In genomic region chr1:121397101-121397500, GRCh38 we compare ENCODE assay signal across 8 cellular contexts.
DNase-seq lines count a peak whose midpoint lies in the region; ATAC-seq, FAIRE-seq and TF ChIP-seq lines count a peak whose summit lies in the region.
"Not testable (repeated sequence)": the region's sequence is repeated elsewhere in the genome, so short reads cannot be mapped to it uniquely, and the experiment has no call there.

No MANE protein-coding gene starts in this region.

- peak overlapping the region; percentile 60 for H3K9ac ChIP-seq in astrocyte (ENCODE audit: low read length)
- H3K9ac ChIP-seq in keratinocyte (ENCODE audit: control insufficient read depth, extremely low read depth, insufficient read depth, low read length), result not testable (repeated sequence)

- CTCF ChIA-PET in WTC11 (lab: Charles Lee), result not testable (repeated sequence)

- peak overlapping the region in 3 of 4 donors; percentile 73 to 92 (median 87) for H3K4me3 Mint-ChIP-seq in CD4-positive, CD25-positive, alpha-beta regulatory T cell
- H3K4me3 Mint-ChIP-seq in WTC11, result peak overlapping the region; percentile 73
- peak overlapping the region; percentile 84 for H3K4me3 Mint-ChIP-seq in astrocyte (ENCODE audit: unreplicated experiment)

- not testable (repeated sequence) for H4K20me1 ChIP-seq in astrocyte (ENCODE audit: insufficient read depth, low read length); keratinocyte (ENCODE audit: control insufficient read depth, extremely low read depth, insufficient read depth, low read length)

- intact Hi-C loops in pancreas (cut with DNase I); testis (cut with DNase I; ENCODE audit: low total_unique reads): not testable (repeated sequence)

- peaks cover 4 to 26% (median 10%) of the 10 kb centered on the region in 4 donors for H3K4me1 Mint-ChIP-seq in CD4-positive, CD25-positive, alpha-beta regulatory T cell
- peaks cover 15% of the 10 kb centered on the region for H3K4me1 Mint-ChIP-seq in WTC11
- H3K4me1 Mint-ChIP-seq in astrocyte (ENCODE audit: low read depth, unreplicated experiment), result not testable (repeated sequence)

- peaks cover 13% of the 10 kb centered on the region for H3K36me3 Mint-ChIP-seq in CD4-positive, CD25-positive, alpha-beta regulatory T cell
- H3K36me3 Mint-ChIP-seq in WTC11 (peaks cover 18% of the 10 kb centered on the region), astrocyte (ENCODE audit: low read depth, unreplicated experiment) (peaks cover 16% of the 10 kb centered on the region)

- H3K27me3 ChIP-seq in CD4-positive, CD25-positive, alpha-beta regulatory T cell (ENCODE audit: control insufficient read depth, insufficient read depth, low read length); astrocyte (ENCODE audit: insufficient read depth, low read length); keratinocyte (ENCODE audit: control insufficient read depth, extremely low read depth, insufficient read depth, low read length); pancreas; testis: not testable (repeated sequence)

- WGBS in pancreas, 2 donors, result 55 to 72% methylated on average over 5 to 17 of the region's 22 CpGs
- 51 to 80% methylated on average over 1 to 7 of the region's 22 CpGs for WGBS in testis, 2 donors

- H3K9me3 ChIP-seq in CD4-positive, CD25-positive, alpha-beta regulatory T cell (ENCODE audit: control insufficient read depth in 2 of 2, low read length in 2 of 2); astrocyte (ENCODE audit: insufficient read depth, low read depth, low read length); keratinocyte (ENCODE audit: control insufficient read depth, low read depth, low read length); pancreas; testis: not testable (repeated sequence)

- H3K79me2 ChIP-seq in astrocyte (ENCODE audit: insufficient read depth, low read length); keratinocyte (ENCODE audit: control insufficient read depth, insufficient read depth, low read length): not testable (repeated sequence)

- not testable (repeated sequence) for H3K4me1 ChIP-seq in CD4-positive, CD25-positive, alpha-beta regulatory T cell (ENCODE audit: control insufficient read depth, insufficient read depth, low read length, poor library complexity, severe bottlenecking); astrocyte (ENCODE audit: insufficient read depth, low read length); keratinocyte (ENCODE audit: control insufficient read depth, extremely low read depth, insufficient read depth, low read length); pancreas; testis

- peaks cover 0 to 17% (median 14%) of the 10 kb centered on the region in 7 donors for H3K9me3 Mint-ChIP-seq in CD4-positive, CD25-positive, alpha-beta regulatory T cell
- H3K9me3 Mint-ChIP-seq in WTC11, result peaks cover 18% of the 10 kb centered on the region
- H3K9me3 Mint-ChIP-seq in astrocyte (ENCODE audit: unreplicated experiment), result peaks cover 15% of the 10 kb centered on the region

- H3K27me3 Mint-ChIP-seq in CD4-positive, CD25-positive, alpha-beta regulatory T cell, result peaks cover 15% of the 10 kb centered on the region
- H3K27me3 Mint-ChIP-seq in WTC11 (ENCODE audit: low read depth), result peaks cover 41% of the 10 kb centered on the region
- not testable (repeated sequence) for H3K27me3 Mint-ChIP-seq in astrocyte (ENCODE audit: low read depth, unreplicated experiment)

- not testable (repeated sequence) for H3K9me1 ChIP-seq in keratinocyte (ENCODE audit: control insufficient read depth, extremely low read depth, insufficient read depth, low read length)

- not testable (repeated sequence) for TF ChIP-seq CTCF in WTC11 (IDR thresholded peaks at IDR 0.05); astrocyte (IDR thresholded peaks at IDR 0.05; ENCODE audit: insufficient read depth, low read depth, low read length); epithelial cell of esophagus (IDR thresholded peaks at IDR 0.05; ENCODE audit: insufficient read depth, low read depth, low read length, missing control alignments); keratinocyte (optimal IDR thresholded peaks at IDR 0.05 in 1 of 3, IDR thresholded peaks at IDR 0.05 in 1 of 3, conservative IDR thresholded peaks at IDR 0.05 in 1 of 3; ENCODE audit: extremely low read depth in 1 of 3, insufficient read depth in 2 of 3, low read length in 3 of 3); pancreas (IDR thresholded peaks at IDR 0.05); testis (IDR thresholded peaks at IDR 0.05)

- POLR2A ChIA-PET in WTC11 (lab: Charles Lee), result not testable (repeated sequence)

- peak overlapping the region; percentile 73 for H3K4me2 ChIP-seq in astrocyte (ENCODE audit: low read length)
- not testable (repeated sequence) for H3K4me2 ChIP-seq in keratinocyte (ENCODE audit: control insufficient read depth, extremely low read depth, insufficient read depth, low read depth, low read length)

- peak overlapping the region in 1 of 3 donors; percentile 78 for H3K27ac Mint-ChIP-seq in CD4-positive, CD25-positive, alpha-beta regulatory T cell
- not testable (repeated sequence) for H3K27ac Mint-ChIP-seq in WTC11; astrocyte (ENCODE audit: unreplicated experiment)

- FAIRE-seq in astrocyte (lab: Jason Lieb, UNC); keratinocyte (lab: Jason Lieb, UNC); pancreas (lab: Jason Lieb, UNC): not testable (repeated sequence)

- not testable (repeated sequence) for H3K27ac ChIP-seq in CD4-positive, CD25-positive, alpha-beta regulatory T cell (ENCODE audit: insufficient read depth, low read length, poor library complexity, severe bottlenecking); astrocyte (ENCODE audit: low read depth, low read length); keratinocyte (ENCODE audit: control insufficient read depth, insufficient read depth, low read length); pancreas; testis

- H2AFZ ChIP-seq in astrocyte (ENCODE audit: low read depth, low read length); keratinocyte (ENCODE audit: control insufficient read depth, low read length): not testable (repeated sequence)

- ATAC-seq in CD4-positive, CD25-positive, alpha-beta regulatory T cell (ENCODE audit: low read depth in 2 of 2); WTC11; pancreas: not testable (repeated sequence)

- H3K36me3 ChIP-seq in CD4-positive, CD25-positive, alpha-beta regulatory T cell (ENCODE audit: control insufficient read depth, insufficient read depth, low read length); astrocyte (ENCODE audit: insufficient read depth, low read length); keratinocyte (ENCODE audit: control insufficient read depth in 2 of 2, extremely low read depth in 1 of 2, insufficient read depth in 2 of 2, low read length in 2 of 2); pancreas; testis (ENCODE audit: low read depth, missing control alignments): not testable (repeated sequence)

- not testable (repeated sequence) for TF ChIP-seq POLR2A in testis (IDR thresholded peaks at IDR 0.05)

- not testable (repeated sequence) for DNase-seq in CD4-positive, CD25-positive, alpha-beta regulatory T cell; Jurkat, Clone E6-1 (ENCODE audit: low read depth, low spot score); WTC11 (ENCODE audit: low spot score); astrocyte (ENCODE audit: low read depth); epithelial cell of esophagus (ENCODE audit: low read depth); keratinocyte (ENCODE audit: low read depth, low spot score); pancreas; testis

- dilution Hi-C loops in keratinocyte (cut with MboI; ENCODE audit: extremely low pct_ligation_motif_present, low sequenced_read_pairs), result not testable (repeated sequence)

- not testable (repeated sequence) for H3K4me3 ChIP-seq in CD4-positive, CD25-positive, alpha-beta regulatory T cell (ENCODE audit: low read depth, low read length); astrocyte (ENCODE audit: insufficient read depth, low read depth, low read length)
- H3K4me3 ChIP-seq in Jurkat, Clone E6-1 (ENCODE audit: low read length), result peak overlapping the region; percentile 41; the same call in 1 of the 2 replicates
- peak overlapping the region; percentile 47 for H3K4me3 ChIP-seq in epithelial cell of esophagus (ENCODE audit: low read length)
- peak overlapping the region in 2 of 3 experiments; percentile 34 to 44 for H3K4me3 ChIP-seq in keratinocyte (ENCODE audit: control insufficient read depth in 2 of 3, extremely low read depth in 1 of 3, insufficient read depth in 2 of 3, low read depth in 1 of 3, low read length in 3 of 3)
- peak overlapping the region in 3 of 4 donors; percentile 19 to 53 (median 27) for H3K4me3 ChIP-seq in pancreas
- peak overlapping the region; percentile 38 to 46 for H3K4me3 ChIP-seq in testis
